8 cellular contexts compared by ENCODE assay signal in the genomic region with DNA sequence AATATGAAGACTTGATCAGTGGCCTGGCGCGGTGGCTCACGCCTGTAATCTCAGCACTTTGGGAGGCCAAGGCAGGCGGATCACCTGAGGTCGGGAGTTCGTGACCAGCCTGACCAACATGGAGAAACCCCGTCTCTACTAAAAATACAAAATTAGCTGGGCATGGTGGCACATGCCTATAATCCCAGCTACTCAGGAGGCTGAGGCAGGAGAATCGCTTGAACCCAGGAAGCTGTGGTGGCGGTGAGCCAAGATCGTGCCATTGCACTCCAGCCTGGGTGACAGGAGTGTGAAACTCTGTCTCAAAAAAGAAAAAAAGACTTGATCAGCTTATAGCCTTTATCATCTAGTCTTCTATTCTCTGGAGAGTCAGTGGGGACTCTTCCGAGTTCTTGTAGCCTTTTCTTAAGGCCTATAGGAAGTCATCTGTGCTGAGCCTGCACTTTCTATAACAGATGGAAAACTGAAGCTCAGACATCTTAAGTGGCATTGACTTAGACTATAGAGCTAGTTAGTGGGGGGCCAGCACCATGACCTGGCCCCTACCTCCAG. TPM values are rescaled to one million over a fixed set of nuclear protein-coding genes. Genes with fewer than 3 reads are reported as not detected.
DNase-seq lines count a peak whose midpoint lies in the region; ATAC-seq and TF ChIP-seq lines count a peak whose summit lies in the region.
"Not testable (repeated sequence)": the region's sequence is repeated elsewhere in the genome, so short reads cannot be mapped to it uniquely, and the experiment has no call there.

No MANE protein-coding gene starts in this region.

- peak overlapping the region; percentile 93 for H3K27ac Mint-ChIP-seq in activated T-cell treated with anti-CD3 and anti-CD28 coated beads, Interleukin-2, amount 50 U/mL, for 72 hours
- peak overlapping the region; percentile 93 for H3K27ac Mint-ChIP-seq in natural killer cell

- not testable (repeated sequence) for TF ChIP-seq CTCF in GM12865 (IDR thresholded peaks at IDR 0.05; ENCODE audit: insufficient read depth, low read depth, low read length, missing control alignments); natural killer cell (IDR thresholded peaks at IDR 0.05); upper lobe of left lung (IDR thresholded peaks at IDR 0.05)

- not testable (repeated sequence) for TF ChIP-seq POLR2A in upper lobe of left lung (IDR thresholded peaks at IDR 0.05)

- H3K27me3 Mint-ChIP-seq in activated T-cell treated with anti-CD3 and anti-CD28 coated beads, Interleukin-2, amount 50 U/mL, for 72 hours (ENCODE audit: low read depth); natural killer cell (ENCODE audit: low read depth in 2 of 2): not testable (repeated sequence)

- H3K27ac ChIP-seq in SK-N-MC (peak overlapping the region; percentile 45; the same call in 1 of the 2 replicates), upper lobe of left lung (peak overlapping the region; percentile 71 to 80 (median 78))

- 80 to 82% methylated on average over 10 to 11 of the region's 11 CpGs for WGBS in upper lobe of left lung, 2 donors

- H3K9me3 Mint-ChIP-seq in activated T-cell treated with anti-CD3 and anti-CD28 coated beads, Interleukin-2, amount 50 U/mL, for 72 hours; natural killer cell: not testable (repeated sequence)

- peak overlapping the region; percentile 68 for H3K4me3 ChIP-seq in GM12865 (ENCODE audit: low read depth, low read length)
- H3K4me3 ChIP-seq in SK-N-MC, result peak overlapping the region; percentile 40
- not testable (repeated sequence) for H3K4me3 ChIP-seq in upper lobe of left lung

- intact Hi-C loops in Right ventricle myocardium superior (cut with DNase I), result not testable (repeated sequence)
- intact Hi-C loops in natural killer cell (cut with micrococcal nuclease), result loop anchor here (2.0 to 5.0 kb wide), 3 partner anchors 14 to 1758 kb away; a partner anchor contains a TSS

- H3K27me3 ChIP-seq in upper lobe of left lung, result not testable (repeated sequence)

- H3K4me3 Mint-ChIP-seq in activated T-cell treated with anti-CD3 and anti-CD28 coated beads, Interleukin-2, amount 50 U/mL, for 72 hours, result peak overlapping the region; percentile 84 to 90
- peak overlapping the region; percentile 90 for H3K4me3 Mint-ChIP-seq in natural killer cell

- DNase-seq in GM12865 (ENCODE audit: low read depth); Right ventricle myocardium superior; natural killer cell; upper lobe of left lung: not testable (repeated sequence)
- DNase-seq in SK-N-MC (ENCODE audit: low read depth, low spot score), result peak; percentile 35
- peak in 1 of 2 donors; percentile 10 for DNase-seq in activated T-cell treated with anti-CD3 and anti-CD28 coated beads, Interleukin-2, amount 50 U/mL, for 72 hours

- peaks cover 86% of the 10 kb centered on the region for H3K4me1 Mint-ChIP-seq in activated T-cell treated with anti-CD3 and anti-CD28 coated beads, Interleukin-2, amount 50 U/mL, for 72 hours (ENCODE audit: low read depth)
- H3K4me1 Mint-ChIP-seq in natural killer cell, result peaks cover 88 to 92% of the 10 kb centered on the region in 2 donors

- TF ChIP-seq EP300 in upper lobe of left lung (IDR thresholded peaks at IDR 0.05), result not testable (repeated sequence)

- not testable (repeated sequence) for H3K36me3 ChIP-seq in SK-N-MC (ENCODE audit: insufficient read depth, low read length); upper lobe of left lung

- peaks cover 7 to 11% of the 10 kb centered on the region in 2 donors for H3K36me3 Mint-ChIP-seq in activated T-cell treated with anti-CD3 and anti-CD28 coated beads, Interleukin-2, amount 50 U/mL, for 72 hours (ENCODE audit: insufficient read depth in 2 of 2)
- not testable (repeated sequence) for H3K36me3 Mint-ChIP-seq in natural killer cell

- H3K9ac ChIP-seq in SK-N-MC (ENCODE audit: insufficient read length), result not testable (repeated sequence)

- not testable (repeated sequence) for H3K9me3 ChIP-seq in SK-N-MC (ENCODE audit: low read depth, low read length); upper lobe of left lung

- H3K4me1 ChIP-seq in upper lobe of left lung, result peaks cover 13 to 43% (median 27%) of the 10 kb centered on the region in 4 donors

- ATAC-seq in GM21576 (IDR thresholded peaks at IDR 0.05; ENCODE audit: unreplicated experiment) (peak; percentile 5), HG03442 (IDR thresholded peaks at IDR 0.05; ENCODE audit: unreplicated experiment) (peak; percentile 8), Right ventricle myocardium superior (ENCODE audit: poor library complexity) (peak; percentile 9), natural killer cell (peak in 1 of 3 donors; percentile 0)
- not testable (repeated sequence) for ATAC-seq in activated T-cell treated with anti-CD3 and anti-CD28 coated beads, Interleukin-2, amount 50 U/mL, for 72 hours (replicated peaks in 1 of 2); upper lobe of left lung (ENCODE audit: low FRiP score in 2 of 2)

RNA-seq across cellular contexts. Expression of a gene that starts 0.5 kb away (rescaled TPM):
- total RNA-seq in activated T-cell treated with anti-CD3 and anti-CD28 coated beads, Interleukin-2, amount 50 U/mL, for 72 hours, result 100 to 1,000 TPM; 279 to 343 TPM
- total RNA-seq in Right ventricle myocardium superior (36.2 TPM), natural killer cell (1,000 to 10,000 TPM in 1 of 3 donors, 100 to 1,000 TPM in 2; 882 to 1,108 (median 986) TPM), upper lobe of left lung (100 to 1,000 TPM in 5 of 6 donors, 10 to 100 TPM in 1; 69.6 to 222 (median 140) TPM)
